Comparison of ENCODE assay signal across 17 cellular contexts in genomic region chr10:110698782-110699201, GRCh38. TPM values are rescaled to one million over a fixed set of nuclear protein-coding genes. Genes with fewer than 3 reads are reported as not detected.
"Had no signal": no experiment of that assay in that cellular context is flagged by ENCODE, and none has a peak within 500 bp of the region (broad histone marks: within the 10 kb centered on the region; RNA-seq: fewer than 3 reads in every experiment).

No MANE protein-coding gene starts in this region.

- H3K36me3 Mint-ChIP-seq: brain, natural killer cell had no signal

- H3K4me1 Mint-ChIP-seq: activated CD4-positive, alpha-beta T cell treated with anti-CD3 and anti-CD28 coated beads, Interleukin-2, amount 10 ng/mL, durations not matched to agents 7 days and 5 days; activated T-helper 17 cell treated with anti-CD3 and anti-CD28 coated beads, Interleukin-2, amount 50 U/mL, for 72 hours; natural killer cell had no signal

- H3K4me3 Mint-ChIP-seq: activated CD4-positive, alpha-beta T cell treated with anti-CD3 and anti-CD28 coated beads, Interleukin-2, amount 10 ng/mL, durations not matched to agents 7 days and 5 days; activated T-helper 17 cell treated with anti-CD3 and anti-CD28 coated beads, Interleukin-2, amount 50 U/mL, for 72 hours; brain; natural killer cell had no signal

- H3K27me3 Mint-ChIP-seq: activated T-helper 17 cell treated with anti-CD3 and anti-CD28 coated beads, Interleukin-2, amount 50 U/mL, for 72 hours; progenitor cell of endocrine pancreas had no signal

- H3K4me3 ChIP-seq: gastroesophageal sphincter, stomach, uterus had no signal

- ATAC-seq: activated T-helper 17 cell treated with anti-CD3 and anti-CD28 coated beads, Interleukin-2, amount 50 U/mL, for 72 hours; gastroesophageal sphincter had no signal

- H3K27ac Mint-ChIP-seq: activated CD4-positive, alpha-beta T cell treated with anti-CD3 and anti-CD28 coated beads, Interleukin-2, amount 10 ng/mL, durations not matched to agents 7 days and 5 days; activated T-helper 17 cell treated with anti-CD3 and anti-CD28 coated beads, Interleukin-2, amount 50 U/mL, for 72 hours; natural killer cell; progenitor cell of endocrine pancreas had no signal

- H3K4me1 ChIP-seq: gastroesophageal sphincter, uterus had no signal

- DNase-seq: activated CD4-positive, alpha-beta T cell treated with anti-CD3 and anti-CD28 coated beads, Interleukin-2, amount 10 ng/mL, durations not matched to agents 7 days and 5 days; activated CD4-positive, CD25-positive, alpha-beta regulatory T cell; activated CD8-positive, alpha-beta memory T cell treated with anti-CD3 and anti-CD28 coated beads for 24 hours; activated naive CD4-positive, alpha-beta T cell treated with anti-CD3 and anti-CD28 coated beads, Interleukin-2, amount 50 U/mL, for 16 hours; amygdala; hypothalamus; mammary epithelial cell; natural killer cell; nucleus accumbens; stimulated activated CD4-positive, alpha-beta T cell treated with anti-CD3 and anti-CD28 coated beads, Interleukin-15, amount 100 ng/mL, for 24 hours; stimulated activated CD4-positive, alpha-beta T cell treated with anti-CD3 and anti-CD28 coated beads, Interleukin-4, amount 100 ng/mL, for 24 hours; stomach; uterus had no signal

- H3K27ac ChIP-seq: gastroesophageal sphincter, uterus had no signal

- H3K27me3 ChIP-seq: gastroesophageal sphincter, stomach, uterus had no signal

- H3K36me3 ChIP-seq: gastroesophageal sphincter, stomach, uterus had no signal

- H3K9me3 Mint-ChIP-seq: activated CD4-positive, alpha-beta T cell treated with anti-CD3 and anti-CD28 coated beads, Interleukin-2, amount 10 ng/mL, durations not matched to agents 7 days and 5 days; activated T-helper 17 cell treated with anti-CD3 and anti-CD28 coated beads, Interleukin-2, amount 50 U/mL, for 72 hours; natural killer cell had no signal

- H3K9me3 ChIP-seq: gastroesophageal sphincter, stomach, uterus had no signal

RNA-seq across cellular contexts. Expression of gene RBM20, which starts 54.7 kb away (rescaled TPM):
- total RNA-seq: activated CD4-positive, alpha-beta T cell treated with anti-CD3 and anti-CD28 coated beads, Interleukin-2, amount 10 ng/mL, durations not matched to agents 7 days and 5 days had no signal
- polyA plus RNA-seq: mammary epithelial cell had no signal
